In the genomic region with DNA sequence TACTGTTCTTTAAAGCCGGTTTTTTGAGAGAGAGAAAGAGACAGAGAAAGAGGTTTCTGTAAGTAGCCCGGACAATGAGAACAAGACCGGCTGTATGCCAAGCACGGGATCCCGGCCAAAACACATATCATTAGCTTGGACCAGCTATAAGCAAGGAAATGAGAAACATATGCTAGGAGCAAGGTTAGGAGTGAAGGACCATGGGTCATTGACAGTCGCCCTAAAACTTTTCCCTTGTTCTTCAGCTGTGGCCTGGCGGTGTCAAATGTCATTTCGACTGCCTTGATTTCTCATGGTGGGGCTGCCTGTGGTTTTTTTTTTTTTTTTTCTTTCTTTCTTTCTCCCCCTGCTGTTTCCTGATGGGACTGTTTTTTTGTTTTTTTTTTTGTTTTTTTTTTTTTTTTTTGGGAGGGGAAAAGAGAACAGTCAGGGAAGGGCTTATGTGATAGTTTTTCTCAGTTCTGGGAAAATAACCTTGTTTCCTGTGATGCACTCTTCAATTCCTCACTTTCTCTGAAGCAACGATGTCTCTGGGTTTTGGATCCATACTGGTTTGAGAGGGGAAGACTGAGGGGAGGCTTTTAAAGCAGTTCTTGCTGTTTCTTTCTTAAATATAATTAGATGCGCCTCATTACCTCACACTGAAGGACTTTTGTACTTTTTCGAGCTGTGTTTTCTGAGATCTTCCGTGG, we compare ENCODE assay signal across 8 cellular contexts.
A peak's percentile ranks its signal among the peaks of the same experiment; 100 is the strongest.
DNase-seq lines count a peak whose midpoint lies in the region; ATAC-seq and TF ChIP-seq lines count a peak whose summit lies in the region.

No MANE protein-coding gene starts in this region.

- H3K4me3 ChIP-seq in fibroblast of villous mesenchyme (ENCODE audit: low read depth, low read length) (no peak overlapping the region), psoas muscle (peak overlapping the region; percentile 36)

- POLR2A ChIA-PET in RWPE1 (lab: Yijun Ruan, JAX; ENCODE audit: low non-redundant PET): no interaction called here

- intact Hi-C loops in psoas muscle (cut with DNase I): loop anchor here in 1 of 2 donors (5.0 kb wide), 1 partner anchor 95 kb away; no protein-coding TSS in a partner anchor

- no peaks in the 10 kb centered on the region for H3K79me2 ChIP-seq in H9 (ENCODE audit: insufficient read depth, low read length)

- DNase-seq in H9 (peak; percentile 56), RWPE1 (ENCODE audit: low spot score) (peak; percentile 53), fibroblast of villous mesenchyme (ENCODE audit: low read depth) (peak; percentile 89), psoas muscle (peak; percentile 73 to 76), midbrain (lab: John Stamatoyannopoulos, UW) (no peak)
- no peak for DNase-seq in natural killer cell treated with Interleukin-12 subunit alpha and Interleukin-12 subunit beta and Interleukin-15 and Interleukin-18, amount 100 ng/mL, for 72 hours (ENCODE audit: low spot score)
- DNase-seq in stimulated activated CD4-positive, alpha-beta T cell treated with anti-CD3 and anti-CD28 coated beads, Interleukin-4, amount 100 ng/mL, for 24 hours: no peak

- H3K56ac ChIP-seq in H9 (ENCODE audit: insufficient read length, low read depth, low read length): no peak overlapping the region

- ATAC-seq in psoas muscle (peak; percentile 52 to 72 (median 61)), GM21423 (IDR thresholded peaks at IDR 0.05; ENCODE audit: unreplicated experiment) (no peak)
- no peak for ATAC-seq in natural killer cell treated with Interleukin-12 subunit alpha and Interleukin-12 subunit beta and Interleukin-15 and Interleukin-18, amount 100 ng/mL, for 72 hours

- no peak overlapping the region for H2BK20ac ChIP-seq in H9 (ENCODE audit: low read depth, low read length, poor library complexity, severe bottlenecking)

- no peaks in the 10 kb centered on the region for H3K23me2 ChIP-seq in H9 (ENCODE audit: insufficient read length, low read depth, low read length, poor library complexity, severe bottlenecking)

- H3K27me3 ChIP-seq in H9 (ENCODE audit: insufficient read depth, low read length) (no peaks in the 10 kb centered on the region), psoas muscle (ENCODE audit: insufficient read depth in 3 of 3, low read length in 2 of 3) (no peaks in the 10 kb centered on the region)

- H3K23ac ChIP-seq in H9 (ENCODE audit: insufficient read length, low read depth, low read length): no peak overlapping the region

- no peak overlapping the region for H2AFZ ChIP-seq in H9 (ENCODE audit: low read length)

- H3K36me3 ChIP-seq in psoas muscle (ENCODE audit: insufficient read depth in 1 of 2, low read depth in 1 of 2): no peaks in the 10 kb centered on the region

- H3K4me2 ChIP-seq in H9 (ENCODE audit: insufficient read depth, insufficient read length, low read length): no peak overlapping the region

- no peak overlapping the region for H2BK15ac ChIP-seq in H9 (ENCODE audit: low read depth, low read length)

- no peak overlapping the region for H3T11ph ChIP-seq in H9 (ENCODE audit: low read length)

- no peak overlapping the region for H2BK5ac ChIP-seq in H9 (ENCODE audit: insufficient read length, low read length)

- H3K4me1 ChIP-seq in H9 (ENCODE audit: insufficient read depth, low read length) (peaks cover 4% of the 10 kb centered on the region; the same call in 1 of the 2 replicates), psoas muscle (peaks cover 11% of the 10 kb centered on the region)

- H2BK120ac ChIP-seq in H9 (ENCODE audit: low read depth, low read length, poor library complexity, severe bottlenecking): no peak overlapping the region

- no CpG with 5 or more reads among the region's 12 CpGs for WGBS in H9 (ENCODE audit: extremely low coverage, insufficient read length, low lambda C conversion rate)
- 15 to 18% (median 17%) methylated on average over 12 of the region's 12 CpGs for WGBS in psoas muscle, 3 donors

- no peaks in the 10 kb centered on the region for H3K36me3 Mint-ChIP-seq in H9 (ENCODE audit: insufficient read depth in 1 of 3, low read depth in 3 of 3)
- H3K36me3 Mint-ChIP-seq in natural killer cell treated with Interleukin-12 subunit alpha and Interleukin-12 subunit beta and Interleukin-15 and Interleukin-18, amount 100 ng/mL, for 72 hours: no peaks in the 10 kb centered on the region

- H3K9me3 ChIP-seq in H9 (ENCODE audit: control insufficient read depth, low read depth, low read length) (no peaks in the 10 kb centered on the region), psoas muscle (no peaks in the 10 kb centered on the region)

- H3K14ac ChIP-seq in H9 (ENCODE audit: insufficient read depth, low read length): no peak overlapping the region

- peak; percentile 45; the same call in 2 of the 3 replicates for TF ChIP-seq CTCF in H9 (conservative IDR thresholded peaks at IDR 0.05)
- no peak for TF ChIP-seq CTCF in RWPE1 (conservative IDR thresholded peaks at IDR 0.05; ENCODE audit: low read depth)
- TF ChIP-seq CTCF in fibroblast of villous mesenchyme (IDR thresholded peaks at IDR 0.05; ENCODE audit: insufficient read depth, low read depth, low read length): peak; percentile 59
- TF ChIP-seq CTCF in psoas muscle (IDR thresholded peaks at IDR 0.05): peak; percentile 36

- H3K9me3 Mint-ChIP-seq in H9: no peaks in the 10 kb centered on the region; a peak in 1 of 5 replicates
- H3K9me3 Mint-ChIP-seq in natural killer cell treated with Interleukin-12 subunit alpha and Interleukin-12 subunit beta and Interleukin-15 and Interleukin-18, amount 100 ng/mL, for 72 hours: no peaks in the 10 kb centered on the region

- H4K8ac ChIP-seq in H9 (replicated peaks; ENCODE audit: insufficient read length, low read depth, low read length): no peak overlapping the region

- H3K9ac ChIP-seq in H9 (ENCODE audit: extremely low read depth, insufficient read length, low read length): no peak overlapping the region

- H2BK12ac ChIP-seq in H9 (ENCODE audit: insufficient read length, low read depth, low read length): no peak overlapping the region

- H3K18ac ChIP-seq in H9 (ENCODE audit: insufficient read length, low read depth, low read length): no peak overlapping the region

- no peak overlapping the region for H3K4ac ChIP-seq in H9 (ENCODE audit: low read depth, low read length)

- H4K20me1 ChIP-seq in H9 (ENCODE audit: control insufficient read depth, insufficient read depth, insufficient read length): no peaks in the 10 kb centered on the region

- H2AK5ac ChIP-seq in H9 (ENCODE audit: insufficient read length, low read length): no peak overlapping the region

- peaks cover 34 to 50% of the 10 kb centered on the region in 2 experiments for H3K4me1 Mint-ChIP-seq in H9
- H3K4me1 Mint-ChIP-seq in natural killer cell treated with Interleukin-12 subunit alpha and Interleukin-12 subunit beta and Interleukin-15 and Interleukin-18, amount 100 ng/mL, for 72 hours (ENCODE audit: low read depth in 2 of 2): no peaks in the 10 kb centered on the region

- peaks cover 30% of the 10 kb centered on the region for H3K27me3 Mint-ChIP-seq in H9 (ENCODE audit: low read depth)
- peaks cover 13 to 29% of the 10 kb centered on the region in 2 donors for H3K27me3 Mint-ChIP-seq in natural killer cell treated with Interleukin-12 subunit alpha and Interleukin-12 subunit beta and Interleukin-15 and Interleukin-18, amount 100 ng/mL, for 72 hours

- CTCF ChIA-PET in RWPE1 (lab: Yijun Ruan, JAX): interaction anchor here (0.5 to 1.3 kb wide), 6 partner anchors 13 to 1038 kb away, joined by 3 to 7 read pairs (median 4); no protein-coding TSS in a partner anchor

- no peak overlapping the region; a peak in 1 of 5 replicates for H3K4me3 Mint-ChIP-seq in H9
- no peak overlapping the region for H3K4me3 Mint-ChIP-seq in natural killer cell treated with Interleukin-12 subunit alpha and Interleukin-12 subunit beta and Interleukin-15 and Interleukin-18, amount 100 ng/mL, for 72 hours

- H3K27ac Mint-ChIP-seq in H9: no peak overlapping the region; a peak in 1 of 7 replicates
- no peak overlapping the region for H3K27ac Mint-ChIP-seq in natural killer cell treated with Interleukin-12 subunit alpha and Interleukin-12 subunit beta and Interleukin-15 and Interleukin-18, amount 100 ng/mL, for 72 hours

- no peak overlapping the region for H4K91ac ChIP-seq in H9 (ENCODE audit: insufficient read length, low read depth, low read length)

- H4K5ac ChIP-seq in H9 (ENCODE audit: insufficient read length, low read depth, low read length): no peak overlapping the region

- H3K79me1 ChIP-seq in H9 (ENCODE audit: insufficient read depth, low read depth, low read length, poor library complexity, severe bottlenecking): no peaks in the 10 kb centered on the region

- H3K27ac ChIP-seq in H9 (ENCODE audit: insufficient read length, low read depth, low read length): no peak overlapping the region
- H3K27ac ChIP-seq in RWPE1: peak overlapping the region; percentile 62
- peak overlapping the region; percentile 50 for H3K27ac ChIP-seq in psoas muscle

Comparison
In these comparisons a context has a peak if more than half of its experiments do, and no peak if none do; other contexts are left out.
1. DNase-seq: peak in H9 (single experiment), RWPE1 (single experiment), fibroblast of villous mesenchyme (single experiment) and psoas muscle (2 of 2); none in midbrain (single experiment), natural killer cell treated with Interleukin-12 subunit alpha and Interleukin-12 subunit beta and Interleukin-15 and Interleukin-18, amount 100 ng/mL, for 72 hours (single experiment) and stimulated activated CD4-positive, alpha-beta T cell treated with anti-CD3 and anti-CD28 coated beads, Interleukin-4, amount 100 ng/mL, for 24 hours (single experiment).
2. ATAC-seq: peak in psoas muscle (4 of 4); none in GM21423 (single experiment) and natural killer cell treated with Interleukin-12 subunit alpha and Interleukin-12 subunit beta and Interleukin-15 and Interleukin-18, amount 100 ng/mL, for 72 hours (0 of 2).